Comparison of ENCODE assay signal across 26 cellular contexts in genomic region chr5:92371889-92372235, GRCh38.
DNase-seq lines count a peak whose midpoint lies in the region; ATAC-seq, FAIRE-seq and TF ChIP-seq lines count a peak whose summit lies in the region.
"Had no signal": no experiment of that assay in that cellular context is flagged by ENCODE, and none has a peak within 500 bp of the region (broad histone marks: within the 10 kb centered on the region; RNA-seq: fewer than 3 reads in every experiment).

No MANE protein-coding gene starts in this region.

- H3K36me3 Mint-ChIP-seq in neural progenitor cell = no peaks in the 10 kb centered on the region
- H3K36me3 Mint-ChIP-seq: activated CD8-positive, alpha-beta memory T cell treated with anti-CD3 and anti-CD28 coated beads, Interleukin-2, amount 10 ng/mL, durations not matched to agents 7 days and 5 days had no signal

- TF ChIP-seq POLR2A in gastroesophageal sphincter (IDR thresholded peaks at IDR 0.05) = no peak

- no peak for FAIRE-seq in bronchial epithelial cell (lab: Jason Lieb, UNC)

- peak overlapping the region; percentile 97 for H2AFZ ChIP-seq in neural progenitor cell (replicated peaks)

- peaks cover 8% of the 10 kb centered on the region for H3K9me3 Mint-ChIP-seq in neural progenitor cell
- H3K9me3 Mint-ChIP-seq: H9, nephron progenitor cell had no signal

- no peak overlapping the region for H3K27ac Mint-ChIP-seq in neural progenitor cell
- H3K27ac Mint-ChIP-seq: activated CD8-positive, alpha-beta memory T cell treated with anti-CD3 and anti-CD28 coated beads, Interleukin-2, amount 10 ng/mL, durations not matched to agents 7 days and 5 days; activated naive CD8-positive, alpha-beta T cell treated with anti-CD3 and anti-CD28 coated beads, Interleukin-2, amount 50 U/mL, for 24 hours; B cell; dendritic cell treated with granulocyte-macrophage colony-stimulating factor and Interleukin-4, amounts not matched to agents 40 ng/mL and 50 ng/mL, for 4 days; nephron progenitor cell; stimulated activated naive CD8-positive, alpha-beta T cell treated with anti-CD3 and anti-CD28 coated beads, Interleukin-15, Interleukin-2, amounts not matched to agents 100 ng/mL and 50 ng/mL, for 24 hours had no signal

- no peaks in the 10 kb centered on the region for H3F3A ChIP-seq in neural progenitor cell (ENCODE audit: low read depth)

- H3K4me1 Mint-ChIP-seq in neural progenitor cell = no peaks in the 10 kb centered on the region
- H3K4me1 Mint-ChIP-seq: activated CD8-positive, alpha-beta memory T cell treated with anti-CD3 and anti-CD28 coated beads, Interleukin-2, amount 10 ng/mL, durations not matched to agents 7 days and 5 days; activated naive CD8-positive, alpha-beta T cell treated with anti-CD3 and anti-CD28 coated beads, Interleukin-2, amount 50 U/mL, for 24 hours; B cell; nephron progenitor cell had no signal

- 82 to 88% methylated on average over 2 of the region's 2 CpGs for WGBS in gastroesophageal sphincter (ENCODE audit: low coverage in 1 of 2), 2 donors

- no peak for ATAC-seq in gastroesophageal sphincter
- ATAC-seq: activated CD8-positive, alpha-beta memory T cell treated with anti-CD3 and anti-CD28 coated beads, Interleukin-2, amount 10 ng/mL, durations not matched to agents 7 days and 5 days; activated naive CD8-positive, alpha-beta T cell treated with anti-CD3 and anti-CD28 coated beads, Interleukin-2, amount 50 U/mL, for 24 hours; left colon had no signal

- no peaks in the 10 kb centered on the region for H3K27me3 ChIP-seq in bronchial epithelial cell (ENCODE audit: control insufficient read depth, insufficient read depth, low read length)
- H3K27me3 ChIP-seq in neural progenitor cell = no peaks in the 10 kb centered on the region
- H3K27me3 ChIP-seq in tibial artery = no peaks in the 10 kb centered on the region
- H3K27me3 ChIP-seq in gastroesophageal sphincter = no peaks in the 10 kb centered on the region

- no peak overlapping the region for H3K9ac ChIP-seq in neural progenitor cell

- H3K9me3 ChIP-seq in neural progenitor cell (ENCODE audit: low read depth) = no peaks in the 10 kb centered on the region
- H3K9me3 ChIP-seq in tibial artery = no peaks in the 10 kb centered on the region
- H3K9me3 ChIP-seq in gastroesophageal sphincter = peaks cover 0 to 6% (median 0%) of the 10 kb centered on the region in 3 donors

- no peaks in the 10 kb centered on the region for H3K36me3 ChIP-seq in bronchial epithelial cell (ENCODE audit: control insufficient read depth, insufficient read depth, low read length)
- no peaks in the 10 kb centered on the region for H3K36me3 ChIP-seq in neural progenitor cell
- H3K36me3 ChIP-seq in tibial artery = no peaks in the 10 kb centered on the region
- no peaks in the 10 kb centered on the region for H3K36me3 ChIP-seq in gastroesophageal sphincter

- H3K4me3 Mint-ChIP-seq in neural progenitor cell = no peak overlapping the region
- H3K4me3 Mint-ChIP-seq: activated CD8-positive, alpha-beta memory T cell treated with anti-CD3 and anti-CD28 coated beads, Interleukin-2, amount 10 ng/mL, durations not matched to agents 7 days and 5 days; activated naive CD8-positive, alpha-beta T cell treated with anti-CD3 and anti-CD28 coated beads, Interleukin-2, amount 50 U/mL, for 24 hours; B cell; dendritic cell treated with granulocyte-macrophage colony-stimulating factor and Interleukin-4, amounts not matched to agents 40 ng/mL and 50 ng/mL, for 4 days; H9; nephron progenitor cell; stimulated activated naive CD8-positive, alpha-beta T cell treated with anti-CD3 and anti-CD28 coated beads, Interleukin-15, Interleukin-2, amounts not matched to agents 100 ng/mL and 50 ng/mL, for 24 hours had no signal

- H3K79me2 ChIP-seq in neural progenitor cell (ENCODE audit: low read depth) = no peaks in the 10 kb centered on the region

- no peak overlapping the region for H3K27ac ChIP-seq in neural progenitor cell
- no peak overlapping the region for H3K27ac ChIP-seq in tibial artery
- H3K27ac ChIP-seq in gastroesophageal sphincter = no peak overlapping the region

- H3K27me3 Mint-ChIP-seq in neural progenitor cell (ENCODE audit: insufficient read depth, low read depth) = no peaks in the 10 kb centered on the region
- H3K27me3 Mint-ChIP-seq: activated CD8-positive, alpha-beta memory T cell treated with anti-CD3 and anti-CD28 coated beads, Interleukin-2, amount 10 ng/mL, durations not matched to agents 7 days and 5 days; activated naive CD8-positive, alpha-beta T cell treated with anti-CD3 and anti-CD28 coated beads, Interleukin-2, amount 50 U/mL, for 24 hours; B cell; dendritic cell treated with granulocyte-macrophage colony-stimulating factor and Interleukin-4, amounts not matched to agents 40 ng/mL and 50 ng/mL, for 4 days; stimulated activated naive CD8-positive, alpha-beta T cell treated with anti-CD3 and anti-CD28 coated beads, Interleukin-15, Interleukin-2, amounts not matched to agents 100 ng/mL and 50 ng/mL, for 24 hours had no signal

- TF ChIP-seq CTCF in bronchial epithelial cell (IDR thresholded peaks at IDR 0.05; ENCODE audit: insufficient read depth, low read length, severe bottlenecking) = no peak
- no peak for TF ChIP-seq CTCF in neural progenitor cell (IDR thresholded peaks at IDR 0.05)
- TF ChIP-seq CTCF in tibial artery (IDR thresholded peaks at IDR 0.05) = no peak
- no peak for TF ChIP-seq CTCF in gastroesophageal sphincter (IDR thresholded peaks at IDR 0.05)

- peaks cover 9% of the 10 kb centered on the region for H3K4me1 ChIP-seq in neural progenitor cell
- no peaks in the 10 kb centered on the region for H3K4me1 ChIP-seq in tibial artery
- H3K4me1 ChIP-seq in gastroesophageal sphincter = no peaks in the 10 kb centered on the region

- no peaks in the 10 kb centered on the region for H4K20me1 ChIP-seq in neural progenitor cell (ENCODE audit: low read depth)

- DNase-seq in EL (peak; percentile 13), M059J (ENCODE audit: low read depth) (peak; percentile 80), bronchial epithelial cell (ENCODE audit: low read depth) (peak; percentile 23), neural progenitor cell (ENCODE audit: low spot score) (no peak), tibial artery (no peak)
- no peak for DNase-seq in activated naive CD4-positive, alpha-beta T cell (lab: John Stamatoyannopoulos, UW)
- no peak for DNase-seq in activated CD4-positive, alpha-beta T cell treated with anti-CD3 and anti-CD28 coated beads, Interleukin-2, amount 50 U/mL, for 4 hours
- DNase-seq: activated CD4-positive, alpha-beta T cell treated with anti-CD3 and anti-CD28 coated beads for 48 hours; activated CD8-positive, alpha-beta memory T cell treated with anti-CD3 and anti-CD28 coated beads, Interleukin-2, amount 10 ng/mL, durations not matched to agents 7 days and 5 days; activated naive CD8-positive, alpha-beta T cell treated with anti-CD3 and anti-CD28 coated beads, Interleukin-2, amount 50 U/mL, for 24 hours; DND-41; foreskin melanocyte; H9; left colon; NCI-H1436 treated with DMSO at 0.1 percent for 48 hours; NCI-H526 treated with DMSO at 0.1 percent for 48 hours; nephron progenitor cell; SIG-M5; stimulated activated CD4-positive, alpha-beta T cell treated with anti-CD3 and anti-CD28 coated beads, Interleukin-2, amount 100 ng/mL, for 48 hours; T-helper 1 cell; trophoblast cell had no signal

- no peak for TF ChIP-seq EP300 in gastroesophageal sphincter (IDR thresholded peaks at IDR 0.05)

- no peak overlapping the region for H3K4me2 ChIP-seq in neural progenitor cell
- H3K4me2 ChIP-seq: smooth muscle cell had no signal

- H3K4me3 ChIP-seq in bronchial epithelial cell (ENCODE audit: low read depth, low read length) (no peak overlapping the region), neural progenitor cell (no peak overlapping the region), tibial artery (no peak overlapping the region), gastroesophageal sphincter (no peak overlapping the region)
- H3K4me3 ChIP-seq: smooth muscle cell had no signal

- intact Hi-C loops in tibial artery (cut with DNase I; ENCODE audit: low total_unique reads) = no loop called here

Comparison
In these comparisons a context has a peak if more than half of its experiments do, and no peak if none do; other contexts are left out.
1. DNase-seq: peak in EL (single experiment), M059J (single experiment) and bronchial epithelial cell (single experiment); none in neural progenitor cell (single experiment), activated naive CD4-positive, alpha-beta T cell (0 of 4), activated CD4-positive, alpha-beta T cell treated with anti-CD3 and anti-CD28 coated beads, Interleukin-2, amount 50 U/mL, for 4 hours (0 of 2) and tibial artery (0 of 2).